In genomic region chr1:161523041-161523816, GRCh38 we compare ENCODE assay signal across 12 cellular contexts. TPM values are rescaled to one million over a fixed set of nuclear protein-coding genes. Genes with fewer than 3 reads are reported as not detected.
A peak's percentile ranks its signal among the peaks of the same experiment; 100 is the strongest.
DNase-seq lines count a peak whose midpoint lies in the region; ATAC-seq and TF ChIP-seq lines count a peak whose summit lies in the region.
"Not testable (repeated sequence)": the region's sequence is repeated elsewhere in the genome, so short reads cannot be mapped to it uniquely, and the experiment has no call there.
"Had no signal": no experiment of that assay in that cellular context is flagged by ENCODE, and none has a peak within 500 bp of the region (broad histone marks: within the 10 kb centered on the region; RNA-seq: fewer than 3 reads in every experiment).

No MANE protein-coding gene starts in this region.

- H3K4me1 Mint-ChIP-seq in CD4-positive, alpha-beta T cell (ENCODE audit: low read depth); GM23338; T-helper 17 cell; activated naive CD8-positive, alpha-beta T cell treated with anti-CD3 and anti-CD28 coated beads for 36 hours; glutamatergic neuron (ENCODE audit: low read depth, unreplicated experiment): not testable (repeated sequence)

- H2AFZ ChIP-seq in GM23338, result not testable (repeated sequence)

- H3K36me3 ChIP-seq in GM23338 (ENCODE audit: insufficient read depth); HUES48 (ENCODE audit: control insufficient read depth, insufficient read depth, low read length): not testable (repeated sequence)
- peaks cover 0 to 51% (median 0%) of the 10 kb centered on the region in 6 donors for H3K36me3 ChIP-seq in spleen

- H4K20me1 ChIP-seq in GM23338 (replicated peaks; ENCODE audit: insufficient read depth), result not testable (repeated sequence)

- H3K9ac ChIP-seq in HUES48 (ENCODE audit: low read depth, low read length), result not testable (repeated sequence)

- not testable (repeated sequence) for H3K9me2 ChIP-seq in GM23338 (ENCODE audit: insufficient read depth)

- not testable (repeated sequence) for TF ChIP-seq CTCF in CD4-positive, alpha-beta T cell (IDR thresholded peaks at IDR 0.05); GM23338 (conservative IDR thresholded peaks at IDR 0.05; ENCODE audit: low read depth in 2 of 2); glutamatergic neuron (IDR thresholded peaks at IDR 0.05; ENCODE audit: partially characterized antibody, unreplicated experiment); spleen (IDR thresholded peaks at IDR 0.05 in 8 of 11, conservative IDR thresholded peaks at IDR 0.05 in 3 of 11)

- POLR2A ChIA-PET in CD4-positive, alpha-beta T cell (lab: Charles Lee), result interaction anchor here (0.7 to 2.2 kb wide), 2 partner anchors 9 to 17 kb away, joined by 3 to 15 read pairs; no protein-coding TSS in a partner anchor

- H3K9me3 Mint-ChIP-seq in CD4-positive, alpha-beta T cell; activated naive CD8-positive, alpha-beta T cell treated with anti-CD3 and anti-CD28 coated beads for 36 hours: not testable (repeated sequence)
- H3K9me3 Mint-ChIP-seq in GM23338 (peaks cover 12% of the 10 kb centered on the region), glutamatergic neuron (ENCODE audit: unreplicated experiment) (peaks cover 11% of the 10 kb centered on the region)

- 75 to 89% (median 81%) methylated on average over 17 to 20 of the region's 20 CpGs for WGBS in spleen, 5 donors

- peaks cover 16% of the 10 kb centered on the region for H3K36me3 Mint-ChIP-seq in CD4-positive, alpha-beta T cell (ENCODE audit: low read depth)
- H3K36me3 Mint-ChIP-seq in GM23338 (ENCODE audit: low read depth); T-helper 17 cell (ENCODE audit: low read depth); activated naive CD8-positive, alpha-beta T cell treated with anti-CD3 and anti-CD28 coated beads for 36 hours; glutamatergic neuron (ENCODE audit: unreplicated experiment): not testable (repeated sequence)

- not testable (repeated sequence) for DNase-seq in CD4-positive, alpha-beta T cell; GM23338 (ENCODE audit: low spot score); T-helper 17 cell; activated naive CD8-positive, alpha-beta T cell treated with anti-CD3 and anti-CD28 coated beads for 36 hours; glutamatergic neuron
- peak; percentile 75 for DNase-seq in spleen

- intact Hi-C loops in CD4-positive, alpha-beta T cell (cut with DNase I, micrococcal nuclease), result loop anchor here in 1 of 2 experiments (2.0 to 5.0 kb wide), 2 partner anchors 18 to 1491 kb away; partner anchors contain the start of gene PIGM
- intact Hi-C loops in spleen (cut with DNase I; ENCODE audit: low total_unique reads), result not testable (repeated sequence)

- not testable (repeated sequence) for H3K27ac ChIP-seq in CD4-positive, alpha-beta T cell (ENCODE audit: low read depth, low read length); GM23338 (ENCODE audit: low read depth); HUES48 (ENCODE audit: low read depth, low read length)
- peak overlapping the region in 6 of 8 donors; percentile 86 to 91 (median 90) for H3K27ac ChIP-seq in spleen

- not testable (repeated sequence) for H3K4me1 ChIP-seq in GM23338 (ENCODE audit: insufficient read depth); HUES48 (ENCODE audit: control insufficient read depth, insufficient read depth, low read length)
- H3K4me1 ChIP-seq in mononuclear cell (ENCODE audit: insufficient read depth, low read length) (peaks cover 16% of the 10 kb centered on the region), spleen (peaks cover 0 to 34% (median 11%) of the 10 kb centered on the region in 6 donors)

- H3K27ac Mint-ChIP-seq in CD4-positive, alpha-beta T cell, result peak overlapping the region; percentile 98
- H3K27ac Mint-ChIP-seq in GM23338 (0 out of 2 replicates have a peak overlapping the region, but pooled peaks have one; percentile 39), T-helper 17 cell (peak overlapping the region; percentile 98), glutamatergic neuron (ENCODE audit: unreplicated experiment) (peak overlapping the region; percentile 88)
- peak overlapping the region; percentile 88 for H3K27ac Mint-ChIP-seq in activated naive CD8-positive, alpha-beta T cell treated with anti-CD3 and anti-CD28 coated beads for 36 hours

- CTCF ChIA-PET in CD4-positive, alpha-beta T cell (lab: Charles Lee), result not testable (repeated sequence)

- peak; percentile 2 for ATAC-seq in CD4-positive, alpha-beta T cell (ENCODE audit: poor library complexity)
- peak; percentile 45 for ATAC-seq in GM23338
- ATAC-seq in T-helper 17 cell, result not testable (repeated sequence)

- peak overlapping the region; percentile 83 for H3K4me2 ChIP-seq in GM23338

- H3K4me3 ChIP-seq in GM23338 (peak overlapping the region; percentile 81), HUES48 (ENCODE audit: low read depth, low read length) (peak overlapping the region; percentile 87; the same call in 1 of the 2 replicates), mononuclear cell (ENCODE audit: low read length) (peak overlapping the region; percentile 70), spleen (peak overlapping the region in 4 of 8 donors; percentile 66 to 89 (median 80))

- H3K4me3 Mint-ChIP-seq in CD4-positive, alpha-beta T cell, result peak overlapping the region; percentile 95
- H3K4me3 Mint-ChIP-seq in GM23338 (peak overlapping the region; percentile 84), T-helper 17 cell (peak overlapping the region; percentile 87), glutamatergic neuron (ENCODE audit: unreplicated experiment) (peak overlapping the region; percentile 84)
- H3K4me3 Mint-ChIP-seq in activated naive CD8-positive, alpha-beta T cell treated with anti-CD3 and anti-CD28 coated beads for 36 hours, result peak overlapping the region; percentile 79

- H3K9me3 ChIP-seq in CD4-positive, alpha-beta T cell (ENCODE audit: control insufficient read depth, low read length); HUES48 (ENCODE audit: control insufficient read depth, insufficient read depth, low read length); T-helper 17 cell (ENCODE audit: control insufficient read depth, low read length, poor library complexity, severe bottlenecking); mononuclear cell (ENCODE audit: low read depth, low read length); spleen: not testable (repeated sequence)

- H3K27me3 Mint-ChIP-seq in CD4-positive, alpha-beta T cell, result peaks cover 12% of the 10 kb centered on the region
- H3K27me3 Mint-ChIP-seq in GM23338 (ENCODE audit: insufficient read depth, low read depth, poor library complexity) (peaks cover 29% of the 10 kb centered on the region), glutamatergic neuron (ENCODE audit: unreplicated experiment) (peaks cover 14% of the 10 kb centered on the region)
- not testable (repeated sequence) for H3K27me3 Mint-ChIP-seq in T-helper 17 cell
- peaks cover 14% of the 10 kb centered on the region for H3K27me3 Mint-ChIP-seq in activated naive CD8-positive, alpha-beta T cell treated with anti-CD3 and anti-CD28 coated beads for 36 hours

- not testable (repeated sequence) for H3K27me3 ChIP-seq in CD4-positive, alpha-beta T cell (ENCODE audit: control insufficient read depth, insufficient read depth, low read length); mononuclear cell (ENCODE audit: insufficient read depth, low read length); spleen (replicated peaks in 1 of 7)
- H3K27me3 ChIP-seq in GM23338 (ENCODE audit: insufficient read depth), result peaks cover 35% of the 10 kb centered on the region
- H3K27me3 ChIP-seq in HUES48 (ENCODE audit: control insufficient read depth, insufficient read depth, low read length), result peaks cover 22% of the 10 kb centered on the region

- H3K79me2 ChIP-seq in GM23338 (replicated peaks; ENCODE audit: insufficient read depth), result not testable (repeated sequence)

- TF ChIP-seq POLR2A in spleen (IDR thresholded peaks at IDR 0.05), result not testable (repeated sequence)

- not testable (repeated sequence) for H3F3A ChIP-seq in GM23338 (replicated peaks; ENCODE audit: low read depth)

RNA-seq across cellular contexts. Expression of gene HSPA6, which starts 1.1 kb away (rescaled TPM):
- total RNA-seq in CD4-positive, alpha-beta T cell, result 1 to 10 TPM in 1 of 2 experiments, under 1 TPM in 1; 0.78 to 1.0 TPM
- total RNA-seq in GM23338 (2014; rRNA removed; shearing (Covaris generic)), result not detected in 2 replicates
- polyA plus RNA-seq in GM23338 (2016; fragmentation: Nextera tagmentation; extraction: Ambion mirVana) (0.09 TPM in 1 of 2 replicates, not detected in the other), spleen (10 to 100 TPM in 1 of 3 donors, 1 to 10 TPM in 2; 3.6 to 12.4 (median 8.1) TPM)
- total RNA-seq in T-helper 17 cell (under 1 TPM; 0.27 to 0.50 TPM), glutamatergic neuron (ENCODE audit: unreplicated experiment) (not detected), mononuclear cell (2.8 TPM), spleen (10 to 100 TPM; 13.0 to 52.2 (median 33.8) TPM)
- total RNA-seq in activated naive CD8-positive, alpha-beta T cell treated with anti-CD3 and anti-CD28 coated beads for 36 hours, result under 1 TPM; 0.33 to 0.34 TPM

RNA-seq across cellular contexts. Expression of gene FCGR2A, which starts 18.0 kb away (rescaled TPM):
- total RNA-seq in CD4-positive, alpha-beta T cell, result under 1 TPM; 0.63 to 0.89 TPM
- 1.3 TPM in 1 of 2 replicates, not detected in the other for total RNA-seq in GM23338 (2014; rRNA removed; shearing (Covaris generic))
- polyA plus RNA-seq in GM23338 (2016; fragmentation: Nextera tagmentation; extraction: Ambion mirVana), result 0.08 and 0.38 TPM in 2 replicates
- 1 to 10 TPM; 2.5 to 6.1 TPM for total RNA-seq in T-helper 17 cell
- not detected for total RNA-seq in activated naive CD8-positive, alpha-beta T cell treated with anti-CD3 and anti-CD28 coated beads for 36 hours
- total RNA-seq in glutamatergic neuron (ENCODE audit: unreplicated experiment), result not detected
- total RNA-seq in mononuclear cell, result 182 TPM
- 100 to 1,000 TPM; 105 to 328 (median 160) TPM for total RNA-seq in spleen
- 10 to 100 TPM; 13.9 to 24.2 (median 24.1) TPM for polyA plus RNA-seq in spleen
- total RNA-seq: bronchial epithelial cell had no signal

RNA-seq across cellular contexts. Expression of gene FCGR3A, which starts 26.4 kb away (rescaled TPM):
- total RNA-seq in CD4-positive, alpha-beta T cell, result under 1 TPM; 0.25 to 0.34 TPM
- not detected in 2 replicates for total RNA-seq in GM23338 (2014; rRNA removed; shearing (Covaris generic))
- polyA plus RNA-seq in GM23338 (2016; fragmentation: Nextera tagmentation; extraction: Ambion mirVana), result 0.10 TPM in 1 of 2 replicates, not detected in the other
- total RNA-seq in T-helper 17 cell, result 1 to 10 TPM in 1 of 2 donors, under 1 TPM in 1; 0.31 to 4.3 TPM
- total RNA-seq in activated naive CD8-positive, alpha-beta T cell treated with anti-CD3 and anti-CD28 coated beads for 36 hours, result not detected
- not detected for total RNA-seq in glutamatergic neuron (ENCODE audit: unreplicated experiment)
- total RNA-seq in mononuclear cell, result 27.8 TPM
- 100 to 1,000 TPM; 187 to 532 (median 359) TPM for total RNA-seq in spleen
- polyA plus RNA-seq in spleen, result 10 to 100 TPM; 35.5 to 91.8 (median 59.0) TPM
- total RNA-seq: bronchial epithelial cell, NCI-H460, PC-9 had no signal
- polyA plus RNA-seq: AG04450 had no signal

Comparison
In these comparisons a context has a peak if more than half of its experiments do, and no peak if none do; other contexts are left out.
1. H3K27ac Mint-ChIP-seq: peak in every context shown above with its lines; median percentile 98 in CD4-positive, alpha-beta T cell; 98 in T-helper 17 cell; 88 in activated naive CD8-positive, alpha-beta T cell treated with anti-CD3 and anti-CD28 coated beads for 36 hours; 88 in glutamatergic neuron; 39 in GM23338.
2. RNA of gene FCGR2A, which starts 18.0 kb away (total RNA-seq): 182 TPM in mononuclear cell (single experiment) and 105 to 328 TPM in spleen; 2.5 to 6.1 TPM in T-helper 17 cell, 0.63 to 0.89 TPM in CD4-positive, alpha-beta T cell, not detected in activated naive CD8-positive, alpha-beta T cell treated with anti-CD3 and anti-CD28 coated beads for 36 hours, 1.3 TPM in GM23338 and not detected in glutamatergic neuron (single experiment); every median in the first group is over 10 times any median in the second.
3. Peak in every context shown above with its lines, with median percentiles within 50 percentile points of each other: H3K4me3 Mint-ChIP-seq.